In the genomic region with DNA sequence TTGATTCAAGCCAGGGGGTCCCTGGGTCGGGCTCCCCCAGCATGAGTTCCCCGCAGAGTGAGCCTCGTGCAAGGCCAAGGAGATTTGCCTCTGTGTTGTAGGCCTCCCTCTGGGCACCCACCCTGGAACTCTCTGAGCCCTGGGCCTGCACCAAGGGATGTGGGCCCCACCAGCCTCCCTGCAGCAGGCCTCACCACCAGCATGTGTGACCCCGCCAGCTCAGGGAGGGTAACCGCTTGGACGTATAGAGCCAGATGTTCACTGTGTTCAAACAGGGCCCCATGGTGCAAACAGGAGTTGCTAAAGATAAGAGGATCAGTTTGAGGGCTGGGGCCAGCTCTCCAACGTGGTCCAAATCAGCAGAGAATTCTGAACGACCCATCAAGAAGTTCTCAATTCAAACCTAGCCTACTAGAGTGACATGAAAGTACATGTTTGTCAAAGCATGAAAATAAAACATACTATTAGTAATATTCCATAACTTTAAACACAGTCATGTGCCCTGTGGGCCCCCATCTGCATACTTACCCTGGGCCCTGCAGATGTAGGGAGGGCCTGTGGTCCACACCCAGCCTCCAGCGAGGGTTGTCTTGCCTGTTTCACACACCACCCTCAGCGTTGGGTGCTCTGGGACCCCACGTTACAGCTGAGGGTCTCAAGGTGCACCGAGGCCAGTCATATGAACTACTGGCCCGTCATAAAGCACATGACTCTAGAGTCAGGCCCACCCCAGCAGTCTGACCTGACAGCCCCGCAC, we compare ENCODE assay signal across 1 cellular context.
TF ChIP-seq lines count a peak whose summit lies in the region.

No MANE protein-coding gene starts in this region.

TF ChIP-seq in K562, 482 proteins besides CTCF, POLR2A, EP300 and RAD21 (continued from another document and continues in another):
- TF ChIP-seq, protein P1, sequence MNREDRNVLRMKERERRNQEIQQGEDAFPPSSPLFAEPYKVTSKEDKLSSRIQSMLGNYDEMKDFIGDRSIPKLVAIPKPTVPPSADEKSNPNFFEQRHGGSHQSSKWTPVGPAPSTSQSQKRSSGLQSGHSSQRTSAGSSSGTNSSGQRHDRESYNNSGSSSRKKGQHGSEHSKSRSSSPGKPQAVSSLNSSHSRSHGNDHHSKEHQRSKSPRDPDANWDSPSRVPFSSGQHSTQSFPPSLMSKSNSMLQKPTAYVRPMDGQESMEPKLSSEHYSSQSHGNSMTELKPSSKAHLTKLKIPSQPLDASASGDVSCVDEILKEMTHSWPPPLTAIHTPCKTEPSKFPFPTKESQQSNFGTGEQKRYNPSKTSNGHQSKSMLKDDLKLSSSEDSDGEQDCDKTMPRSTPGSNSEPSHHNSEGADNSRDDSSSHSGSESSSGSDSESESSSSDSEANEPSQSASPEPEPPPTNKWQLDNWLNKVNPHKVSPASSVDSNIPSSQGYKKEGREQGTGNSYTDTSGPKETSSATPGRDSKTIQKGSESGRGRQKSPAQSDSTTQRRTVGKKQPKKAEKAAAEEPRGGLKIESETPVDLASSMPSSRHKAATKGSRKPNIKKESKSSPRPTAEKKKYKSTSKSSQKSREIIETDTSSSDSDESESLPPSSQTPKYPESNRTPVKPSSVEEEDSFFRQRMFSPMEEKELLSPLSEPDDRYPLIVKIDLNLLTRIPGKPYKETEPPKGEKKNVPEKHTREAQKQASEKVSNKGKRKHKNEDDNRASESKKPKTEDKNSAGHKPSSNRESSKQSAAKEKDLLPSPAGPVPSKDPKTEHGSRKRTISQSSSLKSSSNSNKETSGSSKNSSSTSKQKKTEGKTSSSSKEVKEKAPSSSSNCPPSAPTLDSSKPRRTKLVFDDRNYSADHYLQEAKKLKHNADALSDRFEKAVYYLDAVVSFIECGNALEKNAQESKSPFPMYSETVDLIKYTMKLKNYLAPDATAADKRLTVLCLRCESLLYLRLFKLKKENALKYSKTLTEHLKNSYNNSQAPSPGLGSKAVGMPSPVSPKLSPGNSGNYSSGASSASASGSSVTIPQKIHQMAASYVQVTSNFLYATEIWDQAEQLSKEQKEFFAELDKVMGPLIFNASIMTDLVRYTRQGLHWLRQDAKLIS (CRISPR knock-in tag; IDR thresholded peaks at IDR 0.05), result no peak
- TF ChIP-seq, protein P2, sequence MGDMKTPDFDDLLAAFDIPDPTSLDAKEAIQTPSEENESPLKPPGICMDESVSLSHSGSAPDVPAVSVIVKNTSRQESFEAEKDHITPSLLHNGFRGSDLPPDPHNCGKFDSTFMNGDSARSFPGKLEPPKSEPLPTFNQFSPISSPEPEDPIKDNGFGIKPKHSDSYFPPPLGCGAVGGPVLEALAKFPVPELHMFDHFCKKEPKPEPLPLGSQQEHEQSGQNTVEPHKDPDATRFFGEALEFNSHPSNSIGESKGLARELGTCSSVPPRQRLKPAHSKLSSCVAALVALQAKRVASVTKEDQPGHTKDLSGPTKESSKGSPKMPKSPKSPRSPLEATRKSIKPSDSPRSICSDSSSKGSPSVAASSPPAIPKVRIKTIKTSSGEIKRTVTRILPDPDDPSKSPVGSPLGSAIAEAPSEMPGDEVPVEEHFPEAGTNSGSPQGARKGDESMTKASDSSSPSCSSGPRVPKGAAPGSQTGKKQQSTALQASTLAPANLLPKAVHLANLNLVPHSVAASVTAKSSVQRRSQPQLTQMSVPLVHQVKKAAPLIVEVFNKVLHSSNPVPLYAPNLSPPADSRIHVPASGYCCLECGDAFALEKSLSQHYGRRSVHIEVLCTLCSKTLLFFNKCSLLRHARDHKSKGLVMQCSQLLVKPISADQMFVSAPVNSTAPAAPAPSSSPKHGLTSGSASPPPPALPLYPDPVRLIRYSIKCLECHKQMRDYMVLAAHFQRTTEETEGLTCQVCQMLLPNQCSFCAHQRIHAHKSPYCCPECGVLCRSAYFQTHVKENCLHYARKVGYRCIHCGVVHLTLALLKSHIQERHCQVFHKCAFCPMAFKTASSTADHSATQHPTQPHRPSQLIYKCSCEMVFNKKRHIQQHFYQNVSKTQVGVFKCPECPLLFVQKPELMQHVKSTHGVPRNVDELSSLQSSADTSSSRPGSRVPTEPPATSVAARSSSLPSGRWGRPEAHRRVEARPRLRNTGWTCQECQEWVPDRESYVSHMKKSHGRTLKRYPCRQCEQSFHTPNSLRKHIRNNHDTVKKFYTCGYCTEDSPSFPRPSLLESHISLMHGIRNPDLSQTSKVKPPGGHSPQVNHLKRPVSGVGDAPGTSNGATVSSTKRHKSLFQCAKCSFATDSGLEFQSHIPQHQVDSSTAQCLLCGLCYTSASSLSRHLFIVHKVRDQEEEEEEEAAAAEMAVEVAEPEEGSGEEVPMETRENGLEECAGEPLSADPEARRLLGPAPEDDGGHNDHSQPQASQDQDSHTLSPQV (IDR thresholded peaks at IDR 0.05), result peak; percentile 95
- TF ChIP-seq ATF7 (IDR thresholded peaks at IDR 0.05) (no peak), LARP7 (IDR thresholded peaks at IDR 0.05) (no peak), FOXJ2 (tag; IDR thresholded peaks at IDR 0.05) (no peak), CBFA2T2 (conservative IDR thresholded peaks at IDR 0.05) (peak; percentile 94), ZNF12 (CRISPR knock-in tag; IDR thresholded peaks at IDR 0.05) (no peak), ZNF668 (CRISPR knock-in tag; IDR thresholded peaks at IDR 0.05) (no peak), NR2F6 (CRISPR knock-in tag; IDR thresholded peaks at IDR 0.05) (no peak), NFYB (IDR thresholded peaks at IDR 0.05; ENCODE audit: extremely low read depth, insufficient read length) (no peak)
- TF ChIP-seq, protein P3, sequence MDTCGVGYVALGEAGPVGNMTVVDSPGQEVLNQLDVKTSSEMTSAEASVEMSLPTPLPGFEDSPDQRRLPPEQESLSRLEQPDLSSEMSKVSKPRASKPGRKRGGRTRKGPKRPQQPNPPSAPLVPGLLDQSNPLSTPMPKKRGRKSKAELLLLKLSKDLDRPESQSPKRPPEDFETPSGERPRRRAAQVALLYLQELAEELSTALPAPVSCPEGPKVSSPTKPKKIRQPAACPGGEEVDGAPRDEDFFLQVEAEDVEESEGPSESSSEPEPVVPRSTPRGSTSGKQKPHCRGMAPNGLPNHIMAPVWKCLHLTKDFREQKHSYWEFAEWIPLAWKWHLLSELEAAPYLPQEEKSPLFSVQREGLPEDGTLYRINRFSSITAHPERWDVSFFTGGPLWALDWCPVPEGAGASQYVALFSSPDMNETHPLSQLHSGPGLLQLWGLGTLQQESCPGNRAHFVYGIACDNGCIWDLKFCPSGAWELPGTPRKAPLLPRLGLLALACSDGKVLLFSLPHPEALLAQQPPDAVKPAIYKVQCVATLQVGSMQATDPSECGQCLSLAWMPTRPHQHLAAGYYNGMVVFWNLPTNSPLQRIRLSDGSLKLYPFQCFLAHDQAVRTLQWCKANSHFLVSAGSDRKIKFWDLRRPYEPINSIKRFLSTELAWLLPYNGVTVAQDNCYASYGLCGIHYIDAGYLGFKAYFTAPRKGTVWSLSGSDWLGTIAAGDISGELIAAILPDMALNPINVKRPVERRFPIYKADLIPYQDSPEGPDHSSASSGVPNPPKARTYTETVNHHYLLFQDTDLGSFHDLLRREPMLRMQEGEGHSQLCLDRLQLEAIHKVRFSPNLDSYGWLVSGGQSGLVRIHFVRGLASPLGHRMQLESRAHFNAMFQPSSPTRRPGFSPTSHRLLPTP (IDR thresholded peaks at IDR 0.05; ENCODE audit: borderline replicate concordance, extremely low read depth, insufficient read length), result no peak
- TF ChIP-seq, protein P4, sequence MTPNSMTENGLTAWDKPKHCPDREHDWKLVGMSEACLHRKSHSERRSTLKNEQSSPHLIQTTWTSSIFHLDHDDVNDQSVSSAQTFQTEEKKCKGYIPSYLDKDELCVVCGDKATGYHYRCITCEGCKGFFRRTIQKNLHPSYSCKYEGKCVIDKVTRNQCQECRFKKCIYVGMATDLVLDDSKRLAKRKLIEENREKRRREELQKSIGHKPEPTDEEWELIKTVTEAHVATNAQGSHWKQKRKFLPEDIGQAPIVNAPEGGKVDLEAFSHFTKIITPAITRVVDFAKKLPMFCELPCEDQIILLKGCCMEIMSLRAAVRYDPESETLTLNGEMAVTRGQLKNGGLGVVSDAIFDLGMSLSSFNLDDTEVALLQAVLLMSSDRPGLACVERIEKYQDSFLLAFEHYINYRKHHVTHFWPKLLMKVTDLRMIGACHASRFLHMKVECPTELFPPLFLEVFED (CRISPR knock-in tag; conservative IDR thresholded peaks at IDR 0.05), result no peak
- TF ChIP-seq, protein P5, sequence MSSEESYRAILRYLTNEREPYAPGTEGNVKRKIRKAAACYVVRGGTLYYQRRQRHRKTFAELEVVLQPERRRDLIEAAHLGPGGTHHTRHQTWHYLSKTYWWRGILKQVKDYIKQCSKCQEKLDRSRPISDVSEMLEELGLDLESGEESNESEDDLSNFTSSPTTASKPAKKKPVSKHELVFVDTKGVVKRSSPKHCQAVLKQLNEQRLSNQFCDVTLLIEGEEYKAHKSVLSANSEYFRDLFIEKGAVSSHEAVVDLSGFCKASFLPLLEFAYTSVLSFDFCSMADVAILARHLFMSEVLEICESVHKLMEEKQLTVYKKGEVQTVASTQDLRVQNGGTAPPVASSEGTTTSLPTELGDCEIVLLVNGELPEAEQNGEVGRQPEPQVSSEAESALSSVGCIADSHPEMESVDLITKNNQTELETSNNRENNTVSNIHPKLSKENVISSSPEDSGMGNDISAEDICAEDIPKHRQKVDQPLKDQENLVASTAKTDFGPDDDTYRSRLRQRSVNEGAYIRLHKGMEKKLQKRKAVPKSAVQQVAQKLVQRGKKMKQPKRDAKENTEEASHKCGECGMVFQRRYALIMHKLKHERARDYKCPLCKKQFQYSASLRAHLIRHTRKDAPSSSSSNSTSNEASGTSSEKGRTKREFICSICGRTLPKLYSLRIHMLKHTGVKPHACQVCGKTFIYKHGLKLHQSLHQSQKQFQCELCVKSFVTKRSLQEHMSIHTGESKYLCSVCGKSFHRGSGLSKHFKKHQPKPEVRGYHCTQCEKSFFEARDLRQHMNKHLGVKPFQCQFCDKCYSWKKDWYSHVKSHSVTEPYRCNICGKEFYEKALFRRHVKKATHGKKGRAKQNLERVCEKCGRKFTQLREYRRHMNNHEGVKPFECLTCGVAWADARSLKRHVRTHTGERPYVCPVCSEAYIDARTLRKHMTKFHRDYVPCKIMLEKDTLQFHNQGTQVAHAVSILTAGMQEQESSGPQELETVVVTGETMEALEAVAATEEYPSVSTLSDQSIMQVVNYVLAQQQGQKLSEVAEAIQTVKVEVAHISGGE (CRISPR knock-in tag; IDR thresholded peaks at IDR 0.05), result peak in 1 of 3 experiments; percentile 55; a peak in 1 of 6 replicates
- TF ChIP-seq, protein P6, sequence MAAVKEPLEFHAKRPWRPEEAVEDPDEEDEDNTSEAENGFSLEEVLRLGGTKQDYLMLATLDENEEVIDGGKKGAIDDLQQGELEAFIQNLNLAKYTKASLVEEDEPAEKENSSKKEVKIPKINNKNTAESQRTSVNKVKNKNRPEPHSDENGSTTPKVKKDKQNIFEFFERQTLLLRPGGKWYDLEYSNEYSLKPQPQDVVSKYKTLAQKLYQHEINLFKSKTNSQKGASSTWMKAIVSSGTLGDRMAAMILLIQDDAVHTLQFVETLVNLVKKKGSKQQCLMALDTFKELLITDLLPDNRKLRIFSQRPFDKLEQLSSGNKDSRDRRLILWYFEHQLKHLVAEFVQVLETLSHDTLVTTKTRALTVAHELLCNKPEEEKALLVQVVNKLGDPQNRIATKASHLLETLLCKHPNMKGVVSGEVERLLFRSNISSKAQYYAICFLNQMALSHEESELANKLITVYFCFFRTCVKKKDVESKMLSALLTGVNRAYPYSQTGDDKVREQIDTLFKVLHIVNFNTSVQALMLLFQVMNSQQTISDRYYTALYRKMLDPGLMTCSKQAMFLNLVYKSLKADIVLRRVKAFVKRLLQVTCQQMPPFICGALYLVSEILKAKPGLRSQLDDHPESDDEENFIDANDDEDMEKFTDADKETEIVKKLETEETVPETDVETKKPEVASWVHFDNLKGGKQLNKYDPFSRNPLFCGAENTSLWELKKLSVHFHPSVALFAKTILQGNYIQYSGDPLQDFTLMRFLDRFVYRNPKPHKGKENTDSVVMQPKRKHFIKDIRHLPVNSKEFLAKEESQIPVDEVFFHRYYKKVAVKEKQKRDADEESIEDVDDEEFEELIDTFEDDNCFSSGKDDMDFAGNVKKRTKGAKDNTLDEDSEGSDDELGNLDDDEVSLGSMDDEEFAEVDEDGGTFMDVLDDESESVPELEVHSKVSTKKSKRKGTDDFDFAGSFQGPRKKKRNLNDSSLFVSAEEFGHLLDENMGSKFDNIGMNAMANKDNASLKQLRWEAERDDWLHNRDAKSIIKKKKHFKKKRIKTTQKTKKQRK (IDR thresholded peaks at IDR 0.05; ENCODE audit: borderline replicate concordance, low read depth, low read length), result no peak
